In the genomic region with DNA sequence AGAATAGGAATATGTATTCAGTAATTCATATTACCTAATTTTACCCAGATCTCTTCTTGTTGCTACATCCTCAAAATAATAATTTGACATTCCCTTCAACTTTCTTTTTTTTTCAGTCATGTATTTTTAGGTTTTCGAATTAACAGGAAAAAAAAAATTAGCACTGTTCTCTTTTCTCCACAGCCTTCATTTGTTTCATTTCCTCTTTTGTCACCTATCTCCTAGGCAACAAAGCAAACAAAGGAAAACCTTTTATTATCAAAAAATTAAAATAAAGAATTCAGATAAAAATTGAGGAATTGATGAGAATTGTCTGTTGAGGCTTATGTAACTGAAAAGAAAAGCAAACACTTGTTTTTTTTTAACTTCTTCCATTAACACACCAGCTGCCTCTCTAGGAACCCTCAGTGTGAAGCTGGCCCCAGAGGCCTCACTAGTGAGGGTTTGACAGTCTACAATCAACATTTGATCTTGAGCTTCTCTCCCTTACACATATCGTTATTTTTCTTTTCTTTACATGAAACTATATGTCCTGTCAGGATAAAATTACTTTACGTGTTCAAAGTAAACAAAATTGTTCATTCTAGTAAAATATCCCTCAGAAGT, we compare ENCODE assay signal across 10 cellular contexts.
A peak's percentile ranks its signal among the peaks of the same experiment; 100 is the strongest.
DNase-seq lines count a peak whose midpoint lies in the region; ATAC-seq lines count a peak whose summit lies in the region.
"Had no signal": no experiment of that assay in that cellular context is flagged by ENCODE, and none has a peak within 500 bp of the region (broad histone marks: within the 10 kb centered on the region; RNA-seq: fewer than 3 reads in every experiment).

No MANE protein-coding gene starts in this region.

- H3K9me3 ChIP-seq in CD8-positive, alpha-beta memory T cell (ENCODE audit: low read length), result no peaks in the 10 kb centered on the region
- H3K9me3 ChIP-seq in effector memory CD4-positive, alpha-beta T cell (ENCODE audit: control insufficient read depth, low read length), result no peaks in the 10 kb centered on the region
- H3K9me3 ChIP-seq: lower lobe of right lung had no signal

- no peak overlapping the region for H3K4me3 Mint-ChIP-seq in CD8-positive, alpha-beta memory T cell

- H3K36me3 Mint-ChIP-seq in CD8-positive, alpha-beta memory T cell, result no peaks in the 10 kb centered on the region

- CTCF ChIA-PET in CD8-positive, alpha-beta memory T cell (lab: Charles Lee), result no interaction called here

- POLR2A ChIA-PET in CD8-positive, alpha-beta memory T cell (lab: Charles Lee), result no interaction called here

- ATAC-seq in GM18519 (IDR thresholded peaks at IDR 0.05; ENCODE audit: low FRiP score, unreplicated experiment) (peak; percentile 70), GM21786 (IDR thresholded peaks at IDR 0.05; ENCODE audit: unreplicated experiment) (peak; percentile 73), HG03558 (IDR thresholded peaks at IDR 0.05; ENCODE audit: extremely low read depth, unreplicated experiment) (peak; percentile 53)

- H3K27ac ChIP-seq in CD8-positive, alpha-beta memory T cell (ENCODE audit: low read depth, low read length), result no peak overlapping the region
- no peak overlapping the region for H3K27ac ChIP-seq in effector memory CD4-positive, alpha-beta T cell (ENCODE audit: insufficient read depth, low read length, poor library complexity, severe bottlenecking)
- H3K27ac ChIP-seq: lower lobe of right lung had no signal

- H3K9me3 Mint-ChIP-seq in CD8-positive, alpha-beta memory T cell, result peaks cover 0 to 8% (median 0%) of the 10 kb centered on the region in 5 donors

- H3K4me1 Mint-ChIP-seq in CD8-positive, alpha-beta memory T cell, result no peaks in the 10 kb centered on the region

- DNase-seq in dermis blood vessel endothelial cell, result peak; percentile 62
- no peak for DNase-seq in CD8-positive, alpha-beta memory T cell
- no peak for DNase-seq in putamen (ENCODE audit: low spot score)
- DNase-seq in iPS-NIHi7 (ENCODE audit: extremely low spot score), result no peak
- DNase-seq in effector memory CD4-positive, alpha-beta T cell, result no peak
- DNase-seq: activated CD4-positive, alpha-beta T cell treated with anti-CD3 and anti-CD28 coated beads, Interleukin-2, amount 50 U/mL, for 4 hours; lower lobe of right lung had no signal

- H3K4me1 ChIP-seq in CD8-positive, alpha-beta memory T cell (ENCODE audit: insufficient read depth, low read length), result no peaks in the 10 kb centered on the region
- no peaks in the 10 kb centered on the region for H3K4me1 ChIP-seq in effector memory CD4-positive, alpha-beta T cell (ENCODE audit: control insufficient read depth, insufficient read depth, low read length, poor library complexity, severe bottlenecking)
- H3K4me1 ChIP-seq: lower lobe of right lung had no signal

- H3K27me3 ChIP-seq in CD8-positive, alpha-beta memory T cell (ENCODE audit: insufficient read depth, low read length, poor library complexity, severe bottlenecking), result no peaks in the 10 kb centered on the region
- H3K27me3 ChIP-seq in effector memory CD4-positive, alpha-beta T cell (replicated peaks; ENCODE audit: control insufficient read depth, insufficient read depth, low read length, poor library complexity, severe bottlenecking), result no peaks in the 10 kb centered on the region

- H3K27me3 Mint-ChIP-seq in CD8-positive, alpha-beta memory T cell, result no peaks in the 10 kb centered on the region

- H3K27ac Mint-ChIP-seq in CD8-positive, alpha-beta memory T cell, result no peak overlapping the region

- no peaks in the 10 kb centered on the region for H3K36me3 ChIP-seq in CD8-positive, alpha-beta memory T cell (ENCODE audit: insufficient read depth, low read length)
- no peaks in the 10 kb centered on the region for H3K36me3 ChIP-seq in effector memory CD4-positive, alpha-beta T cell (ENCODE audit: control insufficient read depth, insufficient read depth, low read length)
- H3K36me3 ChIP-seq: lower lobe of right lung had no signal

- no peak overlapping the region for H3K4me3 ChIP-seq in CD8-positive, alpha-beta memory T cell (ENCODE audit: low read length)
- no peak overlapping the region for H3K4me3 ChIP-seq in effector memory CD4-positive, alpha-beta T cell (ENCODE audit: insufficient read depth, low read depth, low read length, poor library complexity, severe bottlenecking)
- H3K4me3 ChIP-seq: lower lobe of right lung had no signal
